14 cellular contexts compared by ENCODE assay signal in the genomic region with DNA sequence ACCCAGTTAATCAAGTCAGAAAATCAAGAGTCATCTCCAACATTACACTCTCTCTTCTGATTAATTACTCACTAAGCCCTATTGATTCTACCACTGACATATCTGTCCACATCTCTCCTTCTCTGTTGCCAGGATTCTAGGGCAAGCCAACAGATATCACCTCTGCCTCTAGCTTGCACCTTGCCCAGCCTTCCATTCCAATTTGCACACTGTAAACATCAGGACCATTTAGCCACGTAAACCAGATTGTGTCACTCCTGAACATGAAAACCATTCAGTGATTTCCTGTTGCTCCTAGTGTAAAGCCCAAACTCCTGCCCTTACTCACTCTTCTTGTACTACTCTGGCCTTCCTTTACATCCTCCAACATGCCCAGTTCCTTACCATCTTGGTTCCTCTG.
"Had no signal": no experiment of that assay in that cellular context is flagged by ENCODE, and none has a peak within 500 bp of the region (broad histone marks: within the 10 kb centered on the region; RNA-seq: fewer than 3 reads in every experiment).

No MANE protein-coding gene starts in this region.

- H3K4me1 ChIP-seq: foreskin keratinocyte, pancreas, transverse colon had no signal

- H3K4me3 Mint-ChIP-seq: central memory CD8-positive, alpha-beta T cell; naive thymus-derived CD8-positive, alpha-beta T cell; stimulated activated memory B cell treated with anti-CD40 and anti-IgM and Interleukin-4, amounts not matched to agents 10 μg/mL and 1 μg/mL and 100 μg/mL, for 72 hours; stimulated activated naive CD8-positive, alpha-beta T cell treated with anti-CD3 and anti-CD28 coated beads, Interleukin-15, Interleukin-2, amounts not matched to agents 100 ng/mL and 50 ng/mL, for 24 hours had no signal

- H3K4me3 ChIP-seq: hepatocyte, pancreas, transverse colon had no signal

- H3K36me3 ChIP-seq: pancreas, transverse colon had no signal

- ATAC-seq: foreskin keratinocyte; left colon; naive thymus-derived CD8-positive, alpha-beta T cell; right cardiac atrium; stimulated activated memory B cell treated with anti-CD40 and anti-IgM and Interleukin-4, amounts not matched to agents 10 μg/mL and 1 μg/mL and 100 μg/mL, for 72 hours had no signal

- DNase-seq: foreskin keratinocyte; left colon; mammary epithelial cell; naive thymus-derived CD8-positive, alpha-beta T cell; occipital lobe; pancreas; right cardiac atrium; stimulated activated CD4-positive, alpha-beta T cell treated with anti-CD3 and anti-CD28 coated beads, Interleukin-4, amount 100 ng/mL, for 1 hour; transverse colon had no signal

- H3K9me3 ChIP-seq: pancreas, transverse colon had no signal

- H3K9me3 Mint-ChIP-seq: stimulated activated memory B cell treated with anti-CD40 and anti-IgM and Interleukin-4, amounts not matched to agents 10 μg/mL and 1 μg/mL and 100 μg/mL, for 72 hours; stimulated activated naive CD8-positive, alpha-beta T cell treated with anti-CD3 and anti-CD28 coated beads, Interleukin-15, Interleukin-2, amounts not matched to agents 100 ng/mL and 50 ng/mL, for 24 hours had no signal

- H3K36me3 Mint-ChIP-seq: naive thymus-derived CD8-positive, alpha-beta T cell; stimulated activated memory B cell treated with anti-CD40 and anti-IgM and Interleukin-4, amounts not matched to agents 10 μg/mL and 1 μg/mL and 100 μg/mL, for 72 hours had no signal

- H3K27ac ChIP-seq: foreskin keratinocyte, hepatocyte, pancreas, transverse colon had no signal

- H3K79me2 ChIP-seq: hepatocyte had no signal

- H3K4me2 ChIP-seq: hepatocyte had no signal

- H3K4me1 Mint-ChIP-seq: central memory CD8-positive, alpha-beta T cell; naive thymus-derived CD8-positive, alpha-beta T cell; stimulated activated memory B cell treated with anti-CD40 and anti-IgM and Interleukin-4, amounts not matched to agents 10 μg/mL and 1 μg/mL and 100 μg/mL, for 72 hours had no signal

- H2AFZ ChIP-seq: hepatocyte had no signal

- H3K27me3 ChIP-seq: foreskin keratinocyte, hepatocyte, transverse colon had no signal

- H3K27ac Mint-ChIP-seq: naive thymus-derived CD8-positive, alpha-beta T cell; progenitor cell of endocrine pancreas; stimulated activated memory B cell treated with anti-CD40 and anti-IgM and Interleukin-4, amounts not matched to agents 10 μg/mL and 1 μg/mL and 100 μg/mL, for 72 hours; stimulated activated naive CD8-positive, alpha-beta T cell treated with anti-CD3 and anti-CD28 coated beads, Interleukin-15, Interleukin-2, amounts not matched to agents 100 ng/mL and 50 ng/mL, for 24 hours had no signal

- H3K27me3 Mint-ChIP-seq: central memory CD8-positive, alpha-beta T cell; progenitor cell of endocrine pancreas; stimulated activated memory B cell treated with anti-CD40 and anti-IgM and Interleukin-4, amounts not matched to agents 10 μg/mL and 1 μg/mL and 100 μg/mL, for 72 hours; stimulated activated naive CD8-positive, alpha-beta T cell treated with anti-CD3 and anti-CD28 coated beads, Interleukin-15, Interleukin-2, amounts not matched to agents 100 ng/mL and 50 ng/mL, for 24 hours had no signal
